34 cellular contexts compared by ENCODE assay signal in genomic region chr5:97628011-97628410, GRCh38.
DNase-seq lines count a peak whose midpoint lies in the region; ATAC-seq and TF ChIP-seq lines count a peak whose summit lies in the region.
"Had no signal": no experiment of that assay in that cellular context is flagged by ENCODE, and none has a peak within 500 bp of the region (broad histone marks: within the 10 kb centered on the region; RNA-seq: fewer than 3 reads in every experiment).

No MANE protein-coding gene starts in this region.

- DNase-seq in IMR-90 (peak; percentile 16), mammary epithelial cell (no peak), lower leg skin (ENCODE audit: low spot score in 2 of 2) (no peak), T-helper 17 cell (no peak)
- DNase-seq: activated B cell treated with CpG ODN at 0.5 μM for 24 hours; activated CD4-positive, alpha-beta T cell treated with anti-CD3 and anti-CD28 coated beads, Interleukin-2, amount 10 ng/mL, durations not matched to agents 7 days and 5 days; activated effector memory CD4-positive, alpha-beta T cell treated with anti-CD3 and anti-CD28 coated beads, Interleukin-2, amount 50 U/mL, for 16 hours; activated T-cell treated with anti-CD3 and anti-CD28 coated beads, Interleukin-2, amount 50 U/mL, for 1 hour; CD8-positive, alpha-beta T cell; central memory CD4-positive, alpha-beta T cell; cortex of kidney; effector memory CD8-positive, alpha-beta T cell; foreskin keratinocyte; head of caudate nucleus; midbrain; naive thymus-derived CD8-positive, alpha-beta T cell; NCI-H1092; NCI-H1694; NCI-H510A; ovary; RPMI8226; SJCRH30; small intestine; stimulated activated naive CD4-positive, alpha-beta T cell treated with Interleukin-2 at 50 U/mL for 16 hours; uterus had no signal

- H2AFZ ChIP-seq in ACC112 (ENCODE audit: low read length, unreplicated experiment) (peak overlapping the region; percentile 27), IMR-90 (replicated peaks; ENCODE audit: low read length, poor library complexity) (no peak overlapping the region), mammary epithelial cell (ENCODE audit: low read depth, low read length) (peak overlapping the region; percentile 17)

- peaks cover 22% of the 10 kb centered on the region for H3K4me1 ChIP-seq in ACC112 (ENCODE audit: control insufficient read depth, insufficient read depth, low read length, unreplicated experiment)
- H3K4me1 ChIP-seq in IMR-90 (ENCODE audit: control insufficient read depth, insufficient read depth, low read length), result no peaks in the 10 kb centered on the region
- H3K4me1 ChIP-seq in mammary epithelial cell (ENCODE audit: insufficient read depth, low read length), result peaks cover 6% of the 10 kb centered on the region
- H3K4me1 ChIP-seq: foreskin keratinocyte, HAP-1, uterus had no signal

- H3K27me3 Mint-ChIP-seq in nephron (ENCODE audit: low read depth) (no peaks in the 10 kb centered on the region), T-helper 17 cell (no peaks in the 10 kb centered on the region)
- H3K27me3 Mint-ChIP-seq: activated B cell treated with CpG ODN at 0.5 μM for 24 hours; activated CD4-positive, alpha-beta T cell treated with anti-CD3 and anti-CD28 coated beads, Interleukin-2, amount 10 ng/mL, durations not matched to agents 7 days and 5 days; activated naive CD8-positive, alpha-beta T cell; effector memory CD8-positive, alpha-beta T cell; IgD-negative memory B cell had no signal

- TF ChIP-seq RAD21 in IMR-90 (IDR thresholded peaks at IDR 0.05; ENCODE audit: low read length), result no peak

- no peak overlapping the region for H2BK20ac ChIP-seq in IMR-90 (ENCODE audit: low read depth, low read length)

- no TSS peak for BruUV-seq in IMR-90 (replicated peaks; lab: Mats Ljungman, UMichigan)
- no TSS peak for BruUV-seq in mammary epithelial cell (replicated peaks; lab: Mats Ljungman, UMichigan)

- H2BK120ac ChIP-seq in IMR-90 (ENCODE audit: low read depth, low read length), result no peak overlapping the region

- peaks cover 7% of the 10 kb centered on the region for H3K9me3 Mint-ChIP-seq in nephron
- H3K9me3 Mint-ChIP-seq: activated B cell treated with CpG ODN at 0.5 μM for 24 hours; activated CD4-positive, alpha-beta T cell treated with anti-CD3 and anti-CD28 coated beads, Interleukin-2, amount 10 ng/mL, durations not matched to agents 7 days and 5 days had no signal

- ATAC-seq in IMR-90 (ENCODE audit: low read depth) (no peak), GM18511 (IDR thresholded peaks at IDR 0.05; ENCODE audit: unreplicated experiment) (no peak), T-helper 17 cell (no peak), HG02852 (IDR thresholded peaks at IDR 0.05; ENCODE audit: unreplicated experiment) (no peak)
- ATAC-seq: CD8-positive, alpha-beta T cell; effector memory CD8-positive, alpha-beta T cell; foreskin keratinocyte; GM12878; naive thymus-derived CD8-positive, alpha-beta T cell had no signal

- no peak overlapping the region for H4K8ac ChIP-seq in IMR-90 (ENCODE audit: low read depth in 2 of 2, low read length in 2 of 2)

- no peaks in the 10 kb centered on the region for H3K27me3 ChIP-seq in ACC112 (ENCODE audit: insufficient read depth, low read length)
- no peaks in the 10 kb centered on the region for H3K27me3 ChIP-seq in IMR-90 (ENCODE audit: control insufficient read depth, insufficient read depth, low read length)
- H3K27me3 ChIP-seq in mammary epithelial cell (ENCODE audit: insufficient read depth, low read length), result no peaks in the 10 kb centered on the region
- H3K27me3 ChIP-seq: foreskin keratinocyte, ovary, SJCRH30, uterus had no signal

- H3K79me2 ChIP-seq in ACC112 (ENCODE audit: control insufficient read depth, insufficient read depth, low read length, unreplicated experiment) (no peaks in the 10 kb centered on the region), mammary epithelial cell (ENCODE audit: insufficient read depth, low read length) (no peaks in the 10 kb centered on the region)

- H3K4ac ChIP-seq in IMR-90 (ENCODE audit: low read depth, low read length), result no peak overlapping the region

- H3K4me2 ChIP-seq in IMR-90 (ENCODE audit: low read depth, low read length) (no peak overlapping the region), mammary epithelial cell (ENCODE audit: insufficient read depth, low read depth, low read length) (peak overlapping the region; percentile 5)

- H4K91ac ChIP-seq in IMR-90 (ENCODE audit: insufficient read depth, low read depth, low read length), result no peak overlapping the region

- POLR2A ChIA-PET in IMR-90 (lab: Charles Lee; ENCODE audit: unreplicated experiment), result no interaction called here

- CTCF ChIA-PET in IMR-90 (lab: Yijun Ruan, JAX) (no interaction called here), mammary epithelial cell (lab: Charles Lee; ENCODE audit: low non-redundant PET) (no interaction called here)

- H3K4me3 ChIP-seq in ACC112 (ENCODE audit: low read depth, low read length) (no peak overlapping the region), IMR-90 (ENCODE audit: insufficient read depth, low read depth, low read length) (no peak overlapping the region), mammary epithelial cell (replicated peaks in 1 of 3; ENCODE audit: insufficient read depth in 1 of 3, low read depth in 2 of 3, low read length in 3 of 3) (no peak overlapping the region), lower leg skin (ENCODE audit: low read depth, poor library complexity, severe bottlenecking) (no peak overlapping the region)
- H3K4me3 ChIP-seq: GM12878, HAP-1, ovary, SJCRH30, thoracic aorta, uterus had no signal

- peaks cover 27% of the 10 kb centered on the region for H3K4me1 Mint-ChIP-seq in nephron
- H3K4me1 Mint-ChIP-seq in T-helper 17 cell, result no peaks in the 10 kb centered on the region
- H3K4me1 Mint-ChIP-seq: activated B cell treated with CpG ODN at 0.5 μM for 24 hours; activated CD4-positive, alpha-beta T cell treated with anti-CD3 and anti-CD28 coated beads, Interleukin-2, amount 10 ng/mL, durations not matched to agents 7 days and 5 days; naive thymus-derived CD8-positive, alpha-beta T cell had no signal

- no peak overlapping the region for H3K4me3 Mint-ChIP-seq in nephron
- no peak overlapping the region for H3K4me3 Mint-ChIP-seq in T-helper 17 cell
- H3K4me3 Mint-ChIP-seq: activated B cell treated with CpG ODN at 0.5 μM for 24 hours; activated CD4-positive, alpha-beta T cell treated with anti-CD3 and anti-CD28 coated beads, Interleukin-2, amount 10 ng/mL, durations not matched to agents 7 days and 5 days; activated naive CD8-positive, alpha-beta T cell; CD8-positive, alpha-beta T cell; effector memory CD8-positive, alpha-beta T cell; IgD-negative memory B cell; naive thymus-derived CD8-positive, alpha-beta T cell had no signal

- H3K23ac ChIP-seq in IMR-90 (ENCODE audit: low read depth, low read length), result no peak overlapping the region

- H3K14ac ChIP-seq in IMR-90 (replicated peaks; ENCODE audit: low read depth, low read length), result no peak overlapping the region

- dilution Hi-C loops in IMR-90 (cut with HindIII; ENCODE audit: low sequenced_read_pairs, unreplicated experiment), result no loop called here
- dilution Hi-C loops in mammary epithelial cell (cut with HindIII; ENCODE audit: low sequenced_read_pairs), result no loop called here

- H3K27ac Mint-ChIP-seq in nephron (peak overlapping the region in 2 of 3 experiments; percentile 7 to 71), T-helper 17 cell (no peak overlapping the region)
- H3K27ac Mint-ChIP-seq: activated B cell treated with CpG ODN at 0.5 μM for 24 hours; activated CD4-positive, alpha-beta T cell treated with anti-CD3 and anti-CD28 coated beads, Interleukin-2, amount 10 ng/mL, durations not matched to agents 7 days and 5 days; activated naive CD8-positive, alpha-beta T cell; CD8-positive, alpha-beta T cell; effector memory CD8-positive, alpha-beta T cell; naive thymus-derived CD8-positive, alpha-beta T cell had no signal

- no peak for TF ChIP-seq POLR2A in IMR-90 (IDR thresholded peaks at IDR 0.05; ENCODE audit: low read depth, low read length)
- TF ChIP-seq POLR2A in lower leg skin (IDR thresholded peaks at IDR 0.05), result no peak

- no peak overlapping the region for H4K5ac ChIP-seq in IMR-90 (ENCODE audit: low read depth, low read length)

- no peak overlapping the region for H2AK9ac ChIP-seq in IMR-90 (replicated peaks; ENCODE audit: low read depth, low read length, poor library complexity)

- H3K9me1 ChIP-seq in IMR-90 (ENCODE audit: insufficient read depth, low read length), result no peaks in the 10 kb centered on the region

- H3K36me3 Mint-ChIP-seq in nephron (ENCODE audit: low read depth) (no peaks in the 10 kb centered on the region), T-helper 17 cell (ENCODE audit: low read depth) (no peaks in the 10 kb centered on the region)
- H3K36me3 Mint-ChIP-seq: activated naive CD8-positive, alpha-beta T cell; CD8-positive, alpha-beta T cell; IgD-negative memory B cell; naive thymus-derived CD8-positive, alpha-beta T cell had no signal

- H3K56ac ChIP-seq in IMR-90 (ENCODE audit: extremely low read depth, insufficient read depth, low read length), result no peak overlapping the region

- no peak overlapping the region for H3K9ac ChIP-seq in IMR-90 (ENCODE audit: low read depth, low read length)
- H3K9ac ChIP-seq in mammary epithelial cell (ENCODE audit: insufficient read depth, low read length), result no peak overlapping the region

- intact Hi-C loops in IMR-90 (cut with micrococcal nuclease), result no loop called here
- intact Hi-C loops in mammary epithelial cell (cut with micrococcal nuclease), result loop anchor here (5.0 kb wide), 1 partner anchor 66 kb away; no protein-coding TSS in a partner anchor
- intact Hi-C loops in lower leg skin (cut with DNase I; ENCODE audit: low total_unique reads), result no loop called here

- H3K36me3 ChIP-seq in ACC112 (ENCODE audit: insufficient read depth, low read length) (no peaks in the 10 kb centered on the region), IMR-90 (ENCODE audit: control insufficient read depth, insufficient read depth, low read length) (no peaks in the 10 kb centered on the region), mammary epithelial cell (ENCODE audit: insufficient read depth, low read length) (no peaks in the 10 kb centered on the region)
- H3K36me3 ChIP-seq: HAP-1, ovary, SJCRH30, thoracic aorta, uterus had no signal

- TF ChIP-seq CTCF in IMR-90 (conservative IDR thresholded peaks at IDR 0.05; ENCODE audit: low read depth, low read length) (no peak), mammary epithelial cell (conservative IDR thresholded peaks at IDR 0.05 in 1 of 2, IDR thresholded peaks at IDR 0.05 in 1 of 2; ENCODE audit: extremely low read depth in 1 of 2, insufficient read depth in 1 of 2, low read depth in 1 of 2, low read length in 2 of 2) (no peak), nephron (IDR thresholded peaks at IDR 0.05; ENCODE audit: unreplicated experiment in 3 of 3) (no peak), lower leg skin (IDR thresholded peaks at IDR 0.05) (no peak)

- H2BK5ac ChIP-seq in IMR-90 (ENCODE audit: low read depth, low read length, poor library complexity, severe bottlenecking), result no peak overlapping the region

- no peak overlapping the region for H2BK15ac ChIP-seq in IMR-90 (ENCODE audit: low read depth, low read length)

- in situ Hi-C loops in IMR-90 (cut with MboI; ENCODE audit: low sequenced_read_pairs) (no loop called here), mammary epithelial cell (cut with MboI; ENCODE audit: low sequenced_read_pairs in 2 of 2) (no loop called here)

- H3K79me1 ChIP-seq in IMR-90 (ENCODE audit: low read depth in 1 of 2, low read length in 2 of 2), result no peaks in the 10 kb centered on the region

- H4K20me1 ChIP-seq in IMR-90 (ENCODE audit: insufficient read depth, low read length) (no peaks in the 10 kb centered on the region), mammary epithelial cell (ENCODE audit: insufficient read depth, low read length) (no peaks in the 10 kb centered on the region)

- no CpG with 5 or more reads among the region's 1 CpG for WGBS in IMR-90 (ENCODE audit: extremely low coverage in 2 of 2, insufficient read length in 1 of 2), 2 experiments
- whole genome bisulfite sequencing in mammary epithelial cell (ENCODE audit: low coverage, missing lambda C conversion rate), result 47% methylated on average over 1 of the region's 1 CpG
- 18 to 25% methylated on average over 1 of the region's 1 CpG for WGBS in lower leg skin, 2 donors

- no peak overlapping the region for H3K18ac ChIP-seq in IMR-90 (ENCODE audit: low read depth, low read length)

- H3K27ac ChIP-seq in ACC112 (ENCODE audit: low read depth, low read length), result no peak overlapping the region
- H3K27ac ChIP-seq in IMR-90 (ENCODE audit: insufficient read depth, low read length), result no peak overlapping the region
- H3K27ac ChIP-seq in mammary epithelial cell (ENCODE audit: insufficient read depth, low read depth, low read length), result no peak overlapping the region
- H3K27ac ChIP-seq: foreskin keratinocyte, ovary, SJCRH30, thoracic aorta, uterus had no signal

- H2AK5ac ChIP-seq in IMR-90 (ENCODE audit: low read depth, low read length), result no peak overlapping the region

- no peaks in the 10 kb centered on the region for H3K9me3 ChIP-seq in IMR-90 (ENCODE audit: control insufficient read depth, insufficient read depth, low read length)
- H3K9me3 ChIP-seq in mammary epithelial cell (replicated peaks; ENCODE audit: insufficient read depth, low read length), result no peaks in the 10 kb centered on the region
- H3K9me3 ChIP-seq in T-helper 17 cell (ENCODE audit: control insufficient read depth, low read length, poor library complexity, severe bottlenecking), result no peaks in the 10 kb centered on the region
- H3K9me3 ChIP-seq: HAP-1, ovary, SJCRH30, thoracic aorta, uterus had no signal
